Comparison of ENCODE assay signal across 8 cellular contexts in the genomic region with DNA sequence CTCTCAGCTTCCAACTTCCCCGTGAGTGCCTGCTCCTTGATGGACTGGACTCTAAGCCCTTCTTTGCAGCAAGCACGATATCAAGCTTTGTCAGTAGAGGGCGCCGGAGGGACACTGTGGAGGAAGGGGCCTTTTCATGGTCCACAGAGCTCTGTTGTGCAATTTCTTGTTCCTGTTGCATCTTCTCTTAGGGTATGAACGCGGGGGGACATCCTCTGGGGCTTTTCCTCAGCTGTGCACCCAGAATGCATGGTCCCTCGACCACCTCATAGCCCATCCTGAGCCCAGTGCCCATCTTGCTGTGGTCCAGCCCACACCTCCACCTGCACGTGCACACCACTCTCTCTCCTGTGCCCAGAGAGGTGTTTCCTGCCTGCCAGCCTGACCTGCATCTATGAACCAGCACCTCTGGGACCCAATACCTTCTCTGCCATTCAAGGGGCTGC.
DNase-seq lines count a peak whose midpoint lies in the region; ATAC-seq, FAIRE-seq and TF ChIP-seq lines count a peak whose summit lies in the region.

No MANE protein-coding gene starts in this region.

- H3K4me1 ChIP-seq in osteoblast (ENCODE audit: insufficient read depth, low read length) (no peaks in the 10 kb centered on the region), vagina (peaks cover 4% of the 10 kb centered on the region)

- TF ChIP-seq CTCF in osteoblast (IDR thresholded peaks at IDR 0.05; ENCODE audit: extremely low read depth, low read depth, low read length) (peak; percentile 87), vagina (IDR thresholded peaks at IDR 0.05) (peak; percentile 24 to 72 (median 48))

- H3K27ac ChIP-seq in osteoblast (ENCODE audit: low read depth, low read length) (no peak overlapping the region), vagina (no peak overlapping the region)

- no peaks in the 10 kb centered on the region for H4K20me1 ChIP-seq in osteoblast (ENCODE audit: insufficient read depth, low read length)

- FAIRE-seq in RCC 7860 (lab: Jason Lieb, UNC) = no peak

- no peaks in the 10 kb centered on the region for H3K79me2 ChIP-seq in osteoblast (ENCODE audit: insufficient read depth, low read length)

- no peak overlapping the region for H3K4me2 ChIP-seq in osteoblast (ENCODE audit: insufficient read depth, low read length)

- no peaks in the 10 kb centered on the region for H3K36me3 ChIP-seq in MG63
- no peaks in the 10 kb centered on the region for H3K36me3 ChIP-seq in osteoblast (ENCODE audit: insufficient read depth, low read length)
- no peaks in the 10 kb centered on the region for H3K36me3 ChIP-seq in vagina

- no peak for ATAC-seq in HG02938 (IDR thresholded peaks at IDR 0.05; ENCODE audit: unreplicated experiment)

- peak; percentile 92 for DNase-seq in DMS79 treated with DMSO at 0.1 percent for 48 hours (lab: John Stamatoyannopoulos, UW)
- peak; percentile 63 for DNase-seq in MG63
- peak; percentile 56 for DNase-seq in RCC 7860 (ENCODE audit: low spot score)
- peak; percentile 9 for DNase-seq in activated gamma-delta T cell treated with anti-CD3 and anti-CD28 coated beads, Interleukin-2, amount 50 U/mL, for 16 hours (ENCODE audit: low read depth)
- DNase-seq in globus pallidus (ENCODE audit: low spot score) = peak; percentile 61
- peak; percentile 77 for DNase-seq in osteoblast (ENCODE audit: insufficient read length, low spot score, missing footprints)
- DNase-seq in vagina (ENCODE audit: extremely low spot score in 2 of 2) = peak in 1 of 2 donors; percentile 78

- H3K27me3 ChIP-seq in MG63 (no peaks in the 10 kb centered on the region), osteoblast (ENCODE audit: insufficient read depth, low read length) (no peaks in the 10 kb centered on the region), vagina (no peaks in the 10 kb centered on the region)

- H3K9me3 ChIP-seq in MG63 (no peaks in the 10 kb centered on the region), osteoblast (ENCODE audit: low read depth, low read length) (no peaks in the 10 kb centered on the region), vagina (no peaks in the 10 kb centered on the region)

- H3K4me3 ChIP-seq in MG63 (no peak overlapping the region), osteoblast (ENCODE audit: insufficient read depth, low read length) (no peak overlapping the region), vagina (no peak overlapping the region)

- H2AFZ ChIP-seq in osteoblast (ENCODE audit: low read length) = no peak overlapping the region

- intact Hi-C loops in vagina (cut with DNase I) = no loop called here

- no peak for TF ChIP-seq POLR2A in vagina (IDR thresholded peaks at IDR 0.05)
